ENCODE assay signal across 14 cellular contexts in genomic region chr17:58250344-58251011, GRCh38. TPM values are rescaled to one million over a fixed set of nuclear protein-coding genes. Genes with fewer than 3 reads are reported as not detected.
DNase-seq lines count a peak whose midpoint lies in the region; ATAC-seq and TF ChIP-seq lines count a peak whose summit lies in the region.
"Had no signal": no experiment of that assay in that cellular context is flagged by ENCODE, and none has a peak within 500 bp of the region (broad histone marks: within the 10 kb centered on the region; RNA-seq: fewer than 3 reads in every experiment).

No MANE protein-coding gene starts in this region.

- POLR2A ChIA-PET in Caco-2 (lab: Charles Lee): interaction anchor here (1.0 kb wide), 1 partner anchor 51 kb away, joined by 3 read pairs; no protein-coding TSS in a partner anchor

- H3K4me1 Mint-ChIP-seq in CD4-positive, CD25-positive, alpha-beta regulatory T cell: peaks cover 0 to 14% (median 3%) of the 10 kb centered on the region in 4 donors
- H3K4me1 Mint-ChIP-seq in Caco-2 (ENCODE audit: low read depth, unreplicated experiment): peaks cover 7% of the 10 kb centered on the region
- no peaks in the 10 kb centered on the region for H3K4me1 Mint-ChIP-seq in activated T-helper 17 cell treated with anti-CD3 and anti-CD28 coated beads, Interleukin-2, amount 50 U/mL, for 72 hours

- H3K27me3 ChIP-seq in CD4-positive, CD25-positive, alpha-beta regulatory T cell (ENCODE audit: control insufficient read depth, insufficient read depth, low read length): no peaks in the 10 kb centered on the region
- H3K27me3 ChIP-seq in Caco-2 (replicated peaks; ENCODE audit: control insufficient read depth, insufficient read depth, low read length) (no peaks in the 10 kb centered on the region), right lobe of liver (no peaks in the 10 kb centered on the region)
- H3K27me3 ChIP-seq: thyroid gland had no signal

- DNase-seq in CD4-positive, CD25-positive, alpha-beta regulatory T cell: no peak
- DNase-seq in Caco-2 (no peak), right lobe of liver (no peak)
- DNase-seq in NK-92 treated with Interleukin-12 subunit alpha and Interleukin-12 subunit beta, amount 100 ng/mL, for 24 hours (lab: John Stamatoyannopoulos, UW): no peak
- DNase-seq: amniotic stem cell had no signal

- BruUV-seq in Caco-2 (replicated peaks; lab: Mats Ljungman, UMichigan): no TSS peak

- 64% methylated on average over 8 of the region's 12 CpGs for WGBS in right lobe of liver (ENCODE audit: insufficient coverage, low coverage, low lambda C conversion rate, missing lambda C conversion rate)

- TF ChIP-seq CTCF in Caco-2 (IDR thresholded peaks at IDR 0.05; ENCODE audit: insufficient read depth in 1 of 2, low read depth in 1 of 2, low read length in 1 of 2, severe bottlenecking in 1 of 2, unreplicated experiment in 1 of 2): no peak
- TF ChIP-seq CTCF in right lobe of liver (IDR thresholded peaks at IDR 0.05): no peak

- peaks cover 31% of the 10 kb centered on the region for H3K27me3 Mint-ChIP-seq in CD4-positive, CD25-positive, alpha-beta regulatory T cell
- H3K27me3 Mint-ChIP-seq in Caco-2 (ENCODE audit: insufficient read depth, unreplicated experiment): peaks cover 5% of the 10 kb centered on the region
- H3K27me3 Mint-ChIP-seq in activated T-helper 17 cell treated with anti-CD3 and anti-CD28 coated beads, Interleukin-2, amount 50 U/mL, for 72 hours: peaks cover 13% of the 10 kb centered on the region

- H3K27ac Mint-ChIP-seq in CD4-positive, CD25-positive, alpha-beta regulatory T cell: peak overlapping the region in 1 of 3 donors; percentile 5
- H3K27ac Mint-ChIP-seq in Caco-2 (ENCODE audit: unreplicated experiment): no peak overlapping the region
- peak overlapping the region; percentile 80 for H3K27ac Mint-ChIP-seq in activated T-helper 17 cell treated with anti-CD3 and anti-CD28 coated beads, Interleukin-2, amount 50 U/mL, for 72 hours

- CTCF ChIA-PET in Caco-2 (lab: Charles Lee): interaction anchor here (0.6 to 1.6 kb wide), 11 partner anchors 19 to 619 kb away, joined by 3 to 6 read pairs (median 4); partner anchors contain the start of genes MKS1 and RNF43

- no peaks in the 10 kb centered on the region for H3K9me3 ChIP-seq in CD4-positive, CD25-positive, alpha-beta regulatory T cell (ENCODE audit: control insufficient read depth in 2 of 2, low read length in 2 of 2)
- H3K9me3 ChIP-seq in Caco-2: no peaks in the 10 kb centered on the region
- H3K9me3 ChIP-seq in right lobe of liver: no peaks in the 10 kb centered on the region
- H3K9me3 ChIP-seq: BLaER1, thyroid gland had no signal

- no peaks in the 10 kb centered on the region for H3K36me3 Mint-ChIP-seq in CD4-positive, CD25-positive, alpha-beta regulatory T cell
- no peaks in the 10 kb centered on the region for H3K36me3 Mint-ChIP-seq in Caco-2 (ENCODE audit: insufficient read depth, unreplicated experiment)
- no peaks in the 10 kb centered on the region for H3K36me3 Mint-ChIP-seq in activated T-helper 17 cell treated with anti-CD3 and anti-CD28 coated beads, Interleukin-2, amount 50 U/mL, for 72 hours (ENCODE audit: low read depth)

- H3K4me1 ChIP-seq in CD4-positive, CD25-positive, alpha-beta regulatory T cell (ENCODE audit: control insufficient read depth, insufficient read depth, low read length, poor library complexity, severe bottlenecking): peaks cover 7% of the 10 kb centered on the region
- H3K4me1 ChIP-seq in Caco-2: peaks cover 3% of the 10 kb centered on the region
- H3K4me1 ChIP-seq in right lobe of liver: peaks cover 0 to 5% (median 1%) of the 10 kb centered on the region in 4 donors

- intact Hi-C loops in Caco-2 (cut with micrococcal nuclease; ENCODE audit: unreplicated experiment): loop anchor here (1.0 kb wide), 1 partner anchor 197 kb away; no protein-coding TSS in a partner anchor
- intact Hi-C loops in right lobe of liver (cut with DNase I): no loop called here

- H3K36me3 ChIP-seq in CD4-positive, CD25-positive, alpha-beta regulatory T cell (ENCODE audit: control insufficient read depth, insufficient read depth, low read length): no peaks in the 10 kb centered on the region
- H3K36me3 ChIP-seq in Caco-2 (ENCODE audit: control insufficient read depth, insufficient read depth, low read length) (no peaks in the 10 kb centered on the region), right lobe of liver (no peaks in the 10 kb centered on the region)
- H3K36me3 ChIP-seq: BLaER1, thyroid gland had no signal

- no peak for ATAC-seq in CD4-positive, CD25-positive, alpha-beta regulatory T cell (ENCODE audit: low read depth in 2 of 2)
- ATAC-seq in activated T-helper 17 cell treated with anti-CD3 and anti-CD28 coated beads, Interleukin-2, amount 50 U/mL, for 72 hours (replicated peaks): no peak
- ATAC-seq in right lobe of liver (peak; percentile 23 to 35 (median 30)), HG02759 (IDR thresholded peaks at IDR 0.05; ENCODE audit: unreplicated experiment) (no peak), HG03159 (IDR thresholded peaks at IDR 0.05; ENCODE audit: unreplicated experiment) (no peak)

- no peak overlapping the region for H3K27ac ChIP-seq in CD4-positive, CD25-positive, alpha-beta regulatory T cell (ENCODE audit: insufficient read depth, low read length, poor library complexity, severe bottlenecking)
- no peak overlapping the region for H3K27ac ChIP-seq in right lobe of liver
- H3K27ac ChIP-seq: thyroid gland had no signal

- H3K9me3 Mint-ChIP-seq in CD4-positive, CD25-positive, alpha-beta regulatory T cell: no peaks in the 10 kb centered on the region
- H3K9me3 Mint-ChIP-seq in Caco-2 (ENCODE audit: unreplicated experiment): no peaks in the 10 kb centered on the region
- no peaks in the 10 kb centered on the region for H3K9me3 Mint-ChIP-seq in activated T-helper 17 cell treated with anti-CD3 and anti-CD28 coated beads, Interleukin-2, amount 50 U/mL, for 72 hours

- peak overlapping the region; percentile 12 to 89 (median 44) for H3K4me3 Mint-ChIP-seq in CD4-positive, CD25-positive, alpha-beta regulatory T cell
- peak overlapping the region; percentile 76 for H3K4me3 Mint-ChIP-seq in Caco-2 (ENCODE audit: unreplicated experiment)
- H3K4me3 Mint-ChIP-seq in activated T-helper 17 cell treated with anti-CD3 and anti-CD28 coated beads, Interleukin-2, amount 50 U/mL, for 72 hours: peak overlapping the region; percentile 57

- no peak for TF ChIP-seq POLR2A in right lobe of liver (IDR thresholded peaks at IDR 0.05)

- no peak overlapping the region for H3K4me3 ChIP-seq in CD4-positive, CD25-positive, alpha-beta regulatory T cell (ENCODE audit: low read depth, low read length)
- H3K4me3 ChIP-seq in Caco-2 (ENCODE audit: low read depth, low read length): no peak overlapping the region
- no peak overlapping the region for H3K4me3 ChIP-seq in right lobe of liver

RNA-seq across cellular contexts. Expression of gene LPO, which starts 12.1 kb away (rescaled TPM):
- total RNA-seq in CD4-positive, CD25-positive, alpha-beta regulatory T cell: 0.15 TPM
- polyA plus RNA-seq in CD4-positive, CD25-positive, alpha-beta regulatory T cell: under 1 TPM in 1 of 4 donors, not detected in 3; 0.08 TPM
- total RNA-seq in Caco-2 (2022): 0.23 and 0.54 TPM in 2 replicates
- total RNA-seq in activated T-helper 17 cell treated with anti-CD3 and anti-CD28 coated beads, Interleukin-2, amount 50 U/mL, for 72 hours: under 1 TPM in 1 of 2 donors, not detected in 1; 0.16 TPM
- not detected for total RNA-seq in right lobe of liver
- total RNA-seq: M059J, mucosa of gallbladder, pulmonary artery endothelial cell had no signal
- polyA plus RNA-seq: esophagus had no signal

RNA-seq across cellular contexts. Expression of gene MPO, which starts 30.3 kb away (rescaled TPM):
- not detected for total RNA-seq in CD4-positive, CD25-positive, alpha-beta regulatory T cell
- under 1 TPM in 1 of 4 donors, not detected in 3; 0.19 TPM for polyA plus RNA-seq in CD4-positive, CD25-positive, alpha-beta regulatory T cell
- total RNA-seq in Caco-2 (2022): 0.23 TPM in 1 of 2 replicates, not detected in the other
- 1 to 10 TPM; 1.2 to 2.0 TPM for total RNA-seq in activated T-helper 17 cell treated with anti-CD3 and anti-CD28 coated beads, Interleukin-2, amount 50 U/mL, for 72 hours
- 1 to 10 TPM in 2 of 6 experiments, under 1 TPM in 2, not detected in 2; 0.26 to 4.2 (median 1.9) TPM for total RNA-seq in right lobe of liver
- total RNA-seq: M059J had no signal

RNA-seq across cellular contexts. Expression of gene MKS1, which starts 31.4 kb away (rescaled TPM):
- total RNA-seq in CD4-positive, CD25-positive, alpha-beta regulatory T cell: 6.2 TPM
- 10 to 100 TPM in 3 of 4 donors, 1 to 10 TPM in 1; 8.1 to 13.4 (median 11.2) TPM for polyA plus RNA-seq in CD4-positive, CD25-positive, alpha-beta regulatory T cell
- total RNA-seq in Caco-2 (2022): 25.5 and 28.6 TPM in 2 replicates
- 10 to 100 TPM; 15.0 to 16.3 TPM for total RNA-seq in activated T-helper 17 cell treated with anti-CD3 and anti-CD28 coated beads, Interleukin-2, amount 50 U/mL, for 72 hours
- 1 to 10 TPM; 3.3 to 9.2 (median 7.2) TPM for total RNA-seq in right lobe of liver

RNA-seq across cellular contexts. Expression of gene EPX, which starts 58.0 kb away (rescaled TPM):
- total RNA-seq in CD4-positive, CD25-positive, alpha-beta regulatory T cell: not detected
- polyA plus RNA-seq in CD4-positive, CD25-positive, alpha-beta regulatory T cell: not detected
- not detected in 2 replicates for total RNA-seq in Caco-2 (2022)
- total RNA-seq in activated T-helper 17 cell treated with anti-CD3 and anti-CD28 coated beads, Interleukin-2, amount 50 U/mL, for 72 hours: not detected
- total RNA-seq in right lobe of liver: under 1 TPM in 1 of 6 experiments, not detected in 5; 0.07 TPM
- total RNA-seq: M059J, mucosa of gallbladder, pulmonary artery endothelial cell, thyroid gland had no signal
- polyA plus RNA-seq: esophagus had no signal

Comparison
In these comparisons a context has a peak if more than half of its experiments do, and no peak if none do; other contexts are left out.
1. ATAC-seq: peak in right lobe of liver (4 of 4); none in CD4-positive, CD25-positive, alpha-beta regulatory T cell (0 of 2), activated T-helper 17 cell treated with anti-CD3 and anti-CD28 coated beads, Interleukin-2, amount 50 U/mL, for 72 hours (single experiment), HG02759 (single experiment) and HG03159 (single experiment).
2. Peak in every context shown above with its lines, with median percentiles within 50 percentile points of each other: H3K4me3 Mint-ChIP-seq.